8 cellular contexts compared by ENCODE assay signal in the genomic region with DNA sequence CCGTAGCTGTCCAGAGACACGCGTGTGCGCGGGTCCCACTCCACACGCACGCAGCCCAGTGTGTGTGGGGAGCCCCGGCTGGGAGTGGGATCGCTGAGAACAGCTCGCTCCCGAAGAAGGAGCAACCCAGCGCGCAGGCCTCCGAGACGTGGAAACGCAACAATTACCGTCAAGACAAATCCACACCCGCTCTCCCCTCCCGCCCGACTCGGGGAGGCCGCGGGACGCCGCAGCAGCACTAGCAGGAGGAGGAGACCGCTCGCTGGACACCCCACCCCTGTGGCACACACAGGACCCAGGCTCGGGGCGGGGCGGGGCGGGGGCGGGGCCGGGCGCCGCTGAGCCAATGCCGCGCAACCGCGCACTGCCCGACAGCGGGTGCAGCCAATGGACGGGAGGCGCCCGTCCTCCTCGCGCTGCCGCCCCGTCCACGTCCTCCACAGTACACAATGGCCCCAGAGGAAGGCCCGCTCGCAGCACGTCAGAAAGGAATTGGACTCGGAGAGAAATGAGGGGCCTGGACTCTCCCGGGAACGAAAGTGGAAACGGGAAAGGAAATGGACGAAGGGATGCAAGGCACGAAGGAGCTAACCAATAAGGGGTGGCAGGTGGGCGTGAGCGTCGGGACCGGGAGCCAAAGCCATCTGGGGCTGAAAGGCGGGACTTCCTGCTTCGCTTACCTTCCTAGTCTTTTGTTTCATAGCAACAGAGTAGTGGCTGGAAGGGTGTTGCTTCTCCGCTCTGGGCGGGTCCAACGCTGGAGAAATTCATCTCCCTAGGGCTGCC. TPM values are rescaled to one million over a fixed set of nuclear protein-coding genes. Genes with fewer than 3 reads are reported as not detected.
DNase-seq lines count a peak whose midpoint lies in the region; ATAC-seq and TF ChIP-seq lines count a peak whose summit lies in the region.

Gene CBLB, minus strand, starts transcription at position 268 of the 786 bp plus-strand sequence. CDS start 1,435 bp downstream, outside the sequence.

- H2AFZ ChIP-seq in Karpas-422 (ENCODE audit: low read length) = peak within 1 kb of the TSS; percentile 82; the same call in 1 of the 2 replicates

- peak; percentile 84 for ATAC-seq in GM21825 (IDR thresholded peaks at IDR 0.05; ENCODE audit: unreplicated experiment)

- no peak for TF ChIP-seq CTCF in esophagus muscularis mucosa (IDR thresholded peaks at IDR 0.05)

- H3K36me3 ChIP-seq in Karpas-422 (ENCODE audit: insufficient read depth, low read length) (peaks cover 23% of the 10 kb centered on the region), esophagus muscularis mucosa (peaks cover 0 to 6% (median 0%) of the 10 kb centered on the region in 4 donors), muscle layer of duodenum (ENCODE audit: control insufficient read depth in 1 of 2, insufficient read depth in 2 of 2, low read length in 2 of 2) (peaks cover 15 to 30% of the 10 kb centered on the region in 2 donors)

- TF ChIP-seq POLR2A in esophagus muscularis mucosa (IDR thresholded peaks at IDR 0.05; ENCODE audit: low read depth) = peak; percentile 85

- H3K9ac ChIP-seq in Karpas-422 (ENCODE audit: low read length) = peak within 1 kb of the TSS; percentile 94

- H3K4me1 ChIP-seq in Karpas-422 (ENCODE audit: low read length) = peaks cover 45% of the 10 kb centered on the region
- H3K4me1 ChIP-seq in esophagus muscularis mucosa = peaks cover 18 to 47% (median 47%) of the 10 kb centered on the region in 4 donors
- H3K4me1 ChIP-seq in muscle layer of duodenum (ENCODE audit: control insufficient read depth in 1 of 2, insufficient read depth in 2 of 2, low read length in 2 of 2) = peaks cover 17 to 31% of the 10 kb centered on the region in 2 donors

- H3K4me3 ChIP-seq in Karpas-422 (ENCODE audit: low read length) (peak within 1 kb of the TSS; percentile 76), esophagus muscularis mucosa (peak within 1 kb of the TSS; percentile 66 to 96 (median 83)), muscle layer of duodenum (ENCODE audit: low read depth in 1 of 2, low read length in 2 of 2) (peak within 1 kb of the TSS; percentile 88 to 96)

- H3K27me3 ChIP-seq in Karpas-422 (ENCODE audit: low read length) (no peaks in the 10 kb centered on the region), esophagus muscularis mucosa (no peaks in the 10 kb centered on the region), muscle layer of duodenum (ENCODE audit: low read depth, low read length) (no peaks in the 10 kb centered on the region)

- DNase-seq in DMS79 (lab: John Stamatoyannopoulos, UW) = peak; percentile 92
- peak; percentile 96 for DNase-seq in Karpas-422
- peak; percentile 97 for DNase-seq in RKO (ENCODE audit: low spot score)
- peak; percentile 75 for DNase-seq in activated T-helper 1 cell treated with Interleukin-2 at 50 U/mL for 16 hours (ENCODE audit: low read depth)
- peak; percentile 98 for DNase-seq in esophagus muscularis mucosa (ENCODE audit: extremely low spot score)
- DNase-seq in stimulated activated CD8-positive, alpha-beta memory T cell treated with anti-CD3 and anti-CD28 coated beads, Interleukin-7, amount 100 ng/mL, for 4 hours (ENCODE audit: low read depth in 2 of 2) = peak; percentile 67 to 80

- WGBS in esophagus muscularis mucosa = 1% methylated on average over 15 of the region's 67 CpGs

- H3K9me2 ChIP-seq in Karpas-422 (replicated peaks; ENCODE audit: insufficient read depth, low read length) = no peaks in the 10 kb centered on the region

- TF ChIP-seq EP300 in esophagus muscularis mucosa (IDR thresholded peaks at IDR 0.05) = no peak

- intact Hi-C loops in esophagus muscularis mucosa (cut with DNase I) = no loop called here

- peak within 1 kb of the TSS; percentile 87 for H3K27ac ChIP-seq in Karpas-422 (ENCODE audit: low read length)
- peak within 1 kb of the TSS; percentile 91 to 98 (median 94) for H3K27ac ChIP-seq in esophagus muscularis mucosa (replicated peaks in 1 of 4)
- H3K27ac ChIP-seq in muscle layer of duodenum (ENCODE audit: low read length) = peak within 1 kb of the TSS; percentile 95

- peak within 1 kb of the TSS; percentile 90 for H3K4me2 ChIP-seq in Karpas-422 (ENCODE audit: low read depth, low read length, poor library complexity, severe bottlenecking)

- H3K9me3 ChIP-seq in Karpas-422 (ENCODE audit: low read length) = no peaks in the 10 kb centered on the region
- no peaks in the 10 kb centered on the region for H3K9me3 ChIP-seq in esophagus muscularis mucosa
- no peaks in the 10 kb centered on the region for H3K9me3 ChIP-seq in muscle layer of duodenum (ENCODE audit: control insufficient read depth in 1 of 2, low read length in 2 of 2)

- H3K79me2 ChIP-seq in Karpas-422 (ENCODE audit: low read length) = peaks cover 55% of the 10 kb centered on the region

- no peaks in the 10 kb centered on the region for H4K20me1 ChIP-seq in Karpas-422 (ENCODE audit: insufficient read depth, low read depth, low read length)

RNA-seq across cellular contexts. Expression of gene CBLB, which starts in this region (rescaled TPM):
- 94.9 and 98.8 TPM in 2 replicates for total RNA-seq in Karpas-422 (2014; rRNA removed; shearing (Covaris generic); ENCODE audit: low replicate concordance)
- total RNA-seq in esophagus muscularis mucosa = 10 to 100 TPM; 20.7 to 35.7 (median 26.2) TPM

Comparison
In these comparisons a context has a peak if more than half of its experiments do, and no peak if none do; other contexts are left out.
1. Peak in every context shown above with its lines: DNase-seq, ATAC-seq, H3K4me3 ChIP-seq and H3K27ac ChIP-seq.